1 cellular context compared by ENCODE assay signal in genomic region chr1:24762133-24762676, GRCh38.
A peak's percentile ranks its signal among the peaks of the same experiment; 100 is the strongest.
TF ChIP-seq lines count a peak whose summit lies in the region.

No MANE protein-coding gene starts in this region.

TF ChIP-seq in K562, 482 proteins besides CTCF, POLR2A, EP300 and RAD21 (continued from another document and continues in another):
- TF ChIP-seq ZNF318 (IDR thresholded peaks at IDR 0.05; ENCODE audit: borderline replicate concordance in 1 of 2, low read depth in 1 of 2): peak in 1 of 2 experiments; percentile 63; a peak in 1 of 4 replicates
- TF ChIP-seq ASH1L (IDR thresholded peaks at IDR 0.05; ENCODE audit: borderline replicate concordance, low read depth, partially characterized antibody): no peak
- TF ChIP-seq TEAD4 (IDR thresholded peaks at IDR 0.05; ENCODE audit: low read length): no peak
- no peak for TF ChIP-seq TEAD4 (CRISPR knock-in tag; IDR thresholded peaks at IDR 0.05; ENCODE audit: borderline replicate concordance)
- TF ChIP-seq ARNT (IDR thresholded peaks at IDR 0.05): 0 out of 4 replicates have a peak, but pooled peaks of 1 of the 2 experiments have one; percentile 38
- TF ChIP-seq SMARCA5 (IDR thresholded peaks at IDR 0.05): peak; percentile 80; the same call in 1 of the 2 replicates
- TF ChIP-seq TOE1 (IDR thresholded peaks at IDR 0.05; ENCODE audit: borderline replicate concordance): peak; percentile 58; the same call in 1 of the 2 replicates
- no peak for TF ChIP-seq TOE1 (CRISPR knock-in tag; IDR thresholded peaks at IDR 0.05; ENCODE audit: borderline replicate concordance, low read depth)
- TF ChIP-seq MED1 (CRISPR knock-in tag; IDR thresholded peaks at IDR 0.05; ENCODE audit: borderline replicate concordance): no peak
- TF ChIP-seq NCOA1 (IDR thresholded peaks at IDR 0.05; ENCODE audit: low read depth): peak; percentile 78
- TF ChIP-seq CHD7 (IDR thresholded peaks at IDR 0.05; ENCODE audit: low read depth, low read length): no peak
- TF ChIP-seq ATF7 (IDR thresholded peaks at IDR 0.05): peak; percentile 85
- peak; percentile 81; the same call in 1 of the 2 replicates for TF ChIP-seq SPI1 (IDR thresholded peaks at IDR 0.05; ENCODE audit: borderline replicate concordance, low read depth, low read length)
- no peak for TF ChIP-seq JUNB (CRISPR knock-in tag; conservative IDR thresholded peaks at IDR 0.05)
- TF ChIP-seq ZBTB12 (CRISPR knock-in tag; IDR thresholded peaks at IDR 0.05): 0 out of 2 replicates have a peak, but pooled peaks have one; percentile 21
- TF ChIP-seq UBTF (IDR thresholded peaks at IDR 0.05; ENCODE audit: borderline replicate concordance in 1 of 2, low read depth in 2 of 2, low read length in 2 of 2): no peak
- peak; percentile 49; the same call in 1 of the 2 replicates for TF ChIP-seq MTA3 (IDR thresholded peaks at IDR 0.05; ENCODE audit: borderline replicate concordance)
- TF ChIP-seq ADNP (tag; IDR thresholded peaks at IDR 0.05): 0 out of 2 replicates have a peak, but pooled peaks have one; percentile 41
- TF ChIP-seq CREB1 (IDR thresholded peaks at IDR 0.05): peak; percentile 58
- TF ChIP-seq CREB1 (CRISPR knock-in tag; IDR thresholded peaks at IDR 0.05): 0 out of 2 replicates have a peak, but pooled peaks have one; percentile 64
- TF ChIP-seq CREM (IDR thresholded peaks at IDR 0.05; ENCODE audit: low read depth): peak; percentile 86
- TF ChIP-seq NKRF (IDR thresholded peaks at IDR 0.05; ENCODE audit: borderline replicate concordance): 0 out of 2 replicates have a peak, but pooled peaks have one; percentile 22
- no peak for TF ChIP-seq PHB (CRISPR knock-in tag; IDR thresholded peaks at IDR 0.05)
- TF ChIP-seq ZKSCAN8 (CRISPR knock-in tag; IDR thresholded peaks at IDR 0.05): 0 out of 2 replicates have a peak, but pooled peaks have one; percentile 22
- no peak for TF ChIP-seq RUNX1 (IDR thresholded peaks at IDR 0.05; ENCODE audit: low read depth)
- peak; percentile 38 for TF ChIP-seq RBM25 (IDR thresholded peaks at IDR 0.05; ENCODE audit: low read depth, low read length, severe bottlenecking)
- peak; percentile 74; the same call in 1 of the 2 replicates for TF ChIP-seq EHMT2 (IDR thresholded peaks at IDR 0.05)
